ENCODE assay signal across 1 cellular context in the genomic region with DNA sequence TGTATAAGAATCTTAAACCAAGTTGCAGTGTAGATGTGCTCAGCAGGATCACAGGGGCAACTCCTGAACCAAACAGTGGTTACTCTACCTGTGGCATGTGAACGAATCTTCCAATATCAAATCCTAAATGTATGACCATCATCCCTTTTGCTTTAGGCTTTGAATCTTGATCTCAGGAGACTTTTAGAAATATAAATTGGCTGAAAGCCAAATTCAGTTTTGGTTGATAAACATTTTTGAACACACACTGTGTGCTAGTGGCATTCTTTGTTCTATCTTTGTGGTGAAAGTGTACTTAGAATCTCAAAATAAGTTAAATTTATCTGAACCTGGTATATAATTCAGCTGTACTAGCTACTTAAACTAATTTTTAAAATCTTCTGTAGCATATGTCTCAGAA.
TF ChIP-seq lines count a peak whose summit lies in the region.

No MANE protein-coding gene starts in this region.

TF ChIP-seq in GM12878, 131 proteins besides CTCF, POLR2A, EP300 and RAD21 (continued from another document):
- TF ChIP-seq, protein P1, sequence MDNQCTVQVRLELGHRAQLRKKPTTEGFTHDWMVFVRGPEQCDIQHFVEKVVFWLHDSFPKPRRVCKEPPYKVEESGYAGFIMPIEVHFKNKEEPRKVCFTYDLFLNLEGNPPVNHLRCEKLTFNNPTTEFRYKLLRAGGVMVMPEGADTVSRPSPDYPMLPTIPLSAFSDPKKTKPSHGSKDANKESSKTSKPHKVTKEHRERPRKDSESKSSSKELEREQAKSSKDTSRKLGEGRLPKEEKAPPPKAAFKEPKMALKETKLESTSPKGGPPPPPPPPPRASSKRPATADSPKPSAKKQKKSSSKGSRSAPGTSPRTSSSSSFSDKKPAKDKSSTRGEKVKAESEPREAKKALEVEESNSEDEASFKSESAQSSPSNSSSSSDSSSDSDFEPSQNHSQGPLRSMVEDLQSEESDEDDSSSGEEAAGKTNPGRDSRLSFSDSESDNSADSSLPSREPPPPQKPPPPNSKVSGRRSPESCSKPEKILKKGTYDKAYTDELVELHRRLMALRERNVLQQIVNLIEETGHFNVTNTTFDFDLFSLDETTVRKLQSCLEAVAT (IDR thresholded peaks at IDR 0.05) = no peak
- TF ChIP-seq, protein P2, sequence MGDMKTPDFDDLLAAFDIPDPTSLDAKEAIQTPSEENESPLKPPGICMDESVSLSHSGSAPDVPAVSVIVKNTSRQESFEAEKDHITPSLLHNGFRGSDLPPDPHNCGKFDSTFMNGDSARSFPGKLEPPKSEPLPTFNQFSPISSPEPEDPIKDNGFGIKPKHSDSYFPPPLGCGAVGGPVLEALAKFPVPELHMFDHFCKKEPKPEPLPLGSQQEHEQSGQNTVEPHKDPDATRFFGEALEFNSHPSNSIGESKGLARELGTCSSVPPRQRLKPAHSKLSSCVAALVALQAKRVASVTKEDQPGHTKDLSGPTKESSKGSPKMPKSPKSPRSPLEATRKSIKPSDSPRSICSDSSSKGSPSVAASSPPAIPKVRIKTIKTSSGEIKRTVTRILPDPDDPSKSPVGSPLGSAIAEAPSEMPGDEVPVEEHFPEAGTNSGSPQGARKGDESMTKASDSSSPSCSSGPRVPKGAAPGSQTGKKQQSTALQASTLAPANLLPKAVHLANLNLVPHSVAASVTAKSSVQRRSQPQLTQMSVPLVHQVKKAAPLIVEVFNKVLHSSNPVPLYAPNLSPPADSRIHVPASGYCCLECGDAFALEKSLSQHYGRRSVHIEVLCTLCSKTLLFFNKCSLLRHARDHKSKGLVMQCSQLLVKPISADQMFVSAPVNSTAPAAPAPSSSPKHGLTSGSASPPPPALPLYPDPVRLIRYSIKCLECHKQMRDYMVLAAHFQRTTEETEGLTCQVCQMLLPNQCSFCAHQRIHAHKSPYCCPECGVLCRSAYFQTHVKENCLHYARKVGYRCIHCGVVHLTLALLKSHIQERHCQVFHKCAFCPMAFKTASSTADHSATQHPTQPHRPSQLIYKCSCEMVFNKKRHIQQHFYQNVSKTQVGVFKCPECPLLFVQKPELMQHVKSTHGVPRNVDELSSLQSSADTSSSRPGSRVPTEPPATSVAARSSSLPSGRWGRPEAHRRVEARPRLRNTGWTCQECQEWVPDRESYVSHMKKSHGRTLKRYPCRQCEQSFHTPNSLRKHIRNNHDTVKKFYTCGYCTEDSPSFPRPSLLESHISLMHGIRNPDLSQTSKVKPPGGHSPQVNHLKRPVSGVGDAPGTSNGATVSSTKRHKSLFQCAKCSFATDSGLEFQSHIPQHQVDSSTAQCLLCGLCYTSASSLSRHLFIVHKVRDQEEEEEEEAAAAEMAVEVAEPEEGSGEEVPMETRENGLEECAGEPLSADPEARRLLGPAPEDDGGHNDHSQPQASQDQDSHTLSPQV (IDR thresholded peaks at IDR 0.05) = no peak
TF ChIP-seq in GM12878: peak in this region for 0.
